Comparison of ENCODE assay signal across 7 cellular contexts in genomic region chr14:24956104-24956503, GRCh38.
"Had no signal": no experiment of that assay in that cellular context is flagged by ENCODE, and none has a peak within 500 bp of the region (broad histone marks: within the 10 kb centered on the region; RNA-seq: fewer than 3 reads in every experiment).

No MANE protein-coding gene starts in this region.

- H3K4me1 Mint-ChIP-seq: IgD-negative memory B cell had no signal

- H3K4me3 Mint-ChIP-seq: GM23338, H9, IgD-negative memory B cell had no signal

- ATAC-seq: GM23338, HepG2 had no signal

- H2AFZ ChIP-seq: GM23338 had no signal

- H3K4me3 ChIP-seq: GM23338 had no signal

- H3K36me3 Mint-ChIP-seq: IgD-negative memory B cell had no signal

- H3K4me2 ChIP-seq: GM23338 had no signal

- H3K27ac ChIP-seq: HL-60 had no signal

- H3K27ac Mint-ChIP-seq: GM23338, IgD-negative memory B cell had no signal

- DNase-seq: H9, HCEC 1CT, KBM-7 had no signal
